In genomic region chr17:68381076-68381900, GRCh38 we compare ENCODE assay signal across 10 cellular contexts.
DNase-seq lines count a peak whose midpoint lies in the region; TF ChIP-seq lines count a peak whose summit lies in the region.
"Had no signal": no experiment of that assay in that cellular context is flagged by ENCODE, and none has a peak within 500 bp of the region (broad histone marks: within the 10 kb centered on the region; RNA-seq: fewer than 3 reads in every experiment).

No MANE protein-coding gene starts in this region.

- no peak overlapping the region for H3K27ac Mint-ChIP-seq in chondrocyte (ENCODE audit: unreplicated experiment)

- H3K27ac ChIP-seq in smooth muscle cell (ENCODE audit: low read depth): peak overlapping the region; percentile 98

- no peak for TF ChIP-seq CTCF in smooth muscle cell (IDR thresholded peaks at IDR 0.05; ENCODE audit: borderline replicate concordance, insufficient read depth, poor library complexity, severe bottlenecking)
- no peak for TF ChIP-seq CTCF in chondrocyte (IDR thresholded peaks at IDR 0.05)

- peak overlapping the region; percentile 84 for H3K9ac ChIP-seq in smooth muscle cell (ENCODE audit: low read depth)

- H3K4me3 Mint-ChIP-seq in chondrocyte (ENCODE audit: unreplicated experiment): no peak overlapping the region
- H3K4me3 Mint-ChIP-seq: CD8-positive, alpha-beta memory T cell had no signal

- H3K27me3 Mint-ChIP-seq in chondrocyte (ENCODE audit: low read depth): no peaks in the 10 kb centered on the region
- H3K27me3 Mint-ChIP-seq: CD8-positive, alpha-beta memory T cell had no signal

- DNase-seq in NOMO-1 treated with DMSO at 0.1 percent for 48 hours (lab: John Stamatoyannopoulos, UW; ENCODE audit: unreplicated experiment) (peak; percentile 20), NOMO-1 treated with dmso at 0.1 percent for 144 hours (lab: John Stamatoyannopoulos, UW; ENCODE audit: unreplicated experiment) (no peak), MG63 (peak; percentile 95), epidermal melanocyte (ENCODE audit: insufficient read length, low spot score) (peak; percentile 40), smooth muscle cell (lab: John Stamatoyannopoulos, UW; ENCODE audit: unreplicated experiment) (peak; percentile 60), hippocampal formation (lab: John Stamatoyannopoulos, UW) (no peak), chondrocyte (ENCODE audit: low spot score) (no peak)
- no peak for DNase-seq in activated CD8-positive, alpha-beta memory T cell treated with anti-CD3 and anti-CD28 coated beads, Interleukin-2, amount 50 U/mL, for 48 hours
- DNase-seq: CD8-positive, alpha-beta memory T cell; NCI-H1092 treated with DMSO at 0.1 percent for 48 hours had no signal

- no peaks in the 10 kb centered on the region for H3K36me3 Mint-ChIP-seq in chondrocyte (ENCODE audit: low read depth)

- H3F3A ChIP-seq in smooth muscle cell (ENCODE audit: low read depth): peaks cover 22% of the 10 kb centered on the region

- H4K20me1 ChIP-seq in smooth muscle cell (ENCODE audit: low read depth): no peaks in the 10 kb centered on the region

- H3K9me3 ChIP-seq in MG63 (no peaks in the 10 kb centered on the region), smooth muscle cell (replicated peaks; ENCODE audit: low read depth) (no peaks in the 10 kb centered on the region)

- peaks cover 31% of the 10 kb centered on the region for H3K4me1 Mint-ChIP-seq in chondrocyte (ENCODE audit: low read depth)

- H3K27me3 ChIP-seq in MG63: no peaks in the 10 kb centered on the region
- no peaks in the 10 kb centered on the region for H3K27me3 ChIP-seq in smooth muscle cell (ENCODE audit: low read depth)

- no peaks in the 10 kb centered on the region for H3K9me3 Mint-ChIP-seq in chondrocyte (ENCODE audit: low read depth)
- H3K9me3 Mint-ChIP-seq: CD8-positive, alpha-beta memory T cell had no signal

- H3K4me1 ChIP-seq in smooth muscle cell (ENCODE audit: low read depth): peaks cover 18% of the 10 kb centered on the region

- H2AFZ ChIP-seq in smooth muscle cell (ENCODE audit: low read depth): no peak overlapping the region

- H3K4me3 ChIP-seq in MG63: no peak overlapping the region
- H3K4me3 ChIP-seq in smooth muscle cell: no peak overlapping the region

- peak overlapping the region; percentile 73 for H3K4me2 ChIP-seq in smooth muscle cell

- H3K36me3 ChIP-seq in MG63: no peaks in the 10 kb centered on the region
- no peaks in the 10 kb centered on the region for H3K36me3 ChIP-seq in smooth muscle cell (ENCODE audit: low read depth)

- WGBS in smooth muscle cell (ENCODE audit: low lambda C conversion rate): 36% methylated on average over 15 of the region's 15 CpGs

- H3K79me2 ChIP-seq in smooth muscle cell (ENCODE audit: low read depth): no peaks in the 10 kb centered on the region

Comparison
In these comparisons a context has a peak if more than half of its experiments do, and no peak if none do; other contexts are left out.
1. DNase-seq: peak in NOMO-1 treated with DMSO at 0.1 percent for 48 hours (single experiment), MG63 (single experiment), epidermal melanocyte (single experiment) and smooth muscle cell (single experiment); none in NOMO-1 treated with dmso at 0.1 percent for 144 hours (single experiment), activated CD8-positive, alpha-beta memory T cell treated with anti-CD3 and anti-CD28 coated beads, Interleukin-2, amount 50 U/mL, for 48 hours (single experiment), hippocampal formation (0 of 2) and chondrocyte (single experiment).